9 cellular contexts compared by ENCODE assay signal in the genomic region with DNA sequence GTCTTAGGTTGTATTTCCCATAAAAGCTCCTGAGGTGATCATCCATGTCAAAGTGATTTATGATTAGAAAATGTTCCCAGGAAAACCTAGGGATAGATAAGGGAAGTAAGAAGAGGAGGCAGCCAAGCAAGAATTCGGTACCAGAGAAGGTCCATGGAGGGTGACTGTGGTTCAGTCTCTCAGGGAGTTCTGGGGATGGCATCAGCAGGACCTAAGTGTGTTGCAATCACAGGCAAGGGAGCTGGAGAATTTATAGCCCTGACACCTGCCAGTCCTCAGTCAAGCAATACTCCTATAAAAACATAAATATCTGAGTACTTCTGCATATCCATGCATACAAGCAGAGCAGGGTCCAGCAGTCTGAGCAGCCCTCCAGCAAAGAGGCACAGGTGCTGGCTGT.
"Had no signal": no experiment of that assay in that cellular context is flagged by ENCODE, and none has a peak within 500 bp of the region (broad histone marks: within the 10 kb centered on the region; RNA-seq: fewer than 3 reads in every experiment).

No MANE protein-coding gene starts in this region.

- H3K9me3 ChIP-seq: HAP-1 had no signal

- ATAC-seq: HCT116 had no signal

- H3K4me1 ChIP-seq: HAP-1 had no signal

- H2AFZ ChIP-seq: GM23248 had no signal

- H3K27ac ChIP-seq: GM23248, HL-60, KMS-11 had no signal

- H3K9ac ChIP-seq: GM23248, KMS-11 had no signal

- DNase-seq: GM23248, GOT3, H7, IMR-90, KBM-7 had no signal

- H3K36me3 ChIP-seq: HAP-1 had no signal

- H3K4me3 ChIP-seq: GM23248, HAP-1 had no signal

- H3K4me2 ChIP-seq: KMS-11 had no signal
